ENCODE assay signal across 8 cellular contexts in genomic region chr1:43704838-43705237, GRCh38. TPM values are rescaled to one million over a fixed set of nuclear protein-coding genes. Genes with fewer than 3 reads are reported as not detected.
DNase-seq lines count a peak whose midpoint lies in the region; ATAC-seq and TF ChIP-seq lines count a peak whose summit lies in the region.

No MANE protein-coding gene starts in this region.

- H3K4me1 ChIP-seq in colonic mucosa = no peaks in the 10 kb centered on the region

- TF ChIP-seq CTCF in activated B cell treated with CpG ODN at 0.5 μM for 24 hours (IDR thresholded peaks at IDR 0.05) = no peak
- no peak for TF ChIP-seq CTCF in colonic mucosa (IDR thresholded peaks at IDR 0.05)

- H3K27ac Mint-ChIP-seq in activated B cell treated with CpG ODN at 0.5 μM for 24 hours = peak overlapping the region; percentile 56

- CTCF ChIA-PET in activated B cell treated with CpG ODN at 0.5 μM for 24 hours (lab: Charles Lee) = interaction anchor here (1.4 kb wide), 2 partner anchors 230 kb away, joined by 4 read pairs; no protein-coding TSS in a partner anchor

- no peak for ATAC-seq in activated B cell treated with CpG ODN at 0.5 μM for 24 hours (ENCODE audit: low read depth)
- no peak for ATAC-seq in HG03442 (IDR thresholded peaks at IDR 0.05; ENCODE audit: unreplicated experiment)

- H3K9me3 ChIP-seq in colonic mucosa = no peaks in the 10 kb centered on the region

- H3K4me1 Mint-ChIP-seq in activated B cell treated with CpG ODN at 0.5 μM for 24 hours = peaks cover 33% of the 10 kb centered on the region

- DNase-seq in DMS53 (lab: John Stamatoyannopoulos, UW) = peak; percentile 29
- DNase-seq in DMS53 treated with DMSO at 0.1 percent for 48 hours (lab: John Stamatoyannopoulos, UW; ENCODE audit: unreplicated experiment) = no peak
- DNase-seq in HCEC 1CT = peak; percentile 18
- no peak for DNase-seq in activated B cell treated with CpG ODN at 0.5 μM for 24 hours
- peak; percentile 56 for DNase-seq in medulla oblongata (ENCODE audit: extremely low spot score)
- no peak for DNase-seq in colonic mucosa
- no peak for DNase-seq in cortex of kidney (lab: John Stamatoyannopoulos, UW)

- no peaks in the 10 kb centered on the region for H3K9me3 Mint-ChIP-seq in activated B cell treated with CpG ODN at 0.5 μM for 24 hours

- no peaks in the 10 kb centered on the region for H3K27me3 Mint-ChIP-seq in activated B cell treated with CpG ODN at 0.5 μM for 24 hours

- H3K9ac ChIP-seq in colonic mucosa (ENCODE audit: low read depth in 2 of 2, low read length in 2 of 2) = no peak overlapping the region

- H3K27me3 ChIP-seq in colonic mucosa = no peaks in the 10 kb centered on the region

- no peak overlapping the region for H3K4me3 Mint-ChIP-seq in activated B cell treated with CpG ODN at 0.5 μM for 24 hours

- H3K36me3 Mint-ChIP-seq in activated B cell treated with CpG ODN at 0.5 μM for 24 hours (ENCODE audit: low read depth) = peaks cover 52% of the 10 kb centered on the region

- peaks cover 13% of the 10 kb centered on the region for H3K36me3 ChIP-seq in colonic mucosa

- intact Hi-C loops in activated B cell treated with CpG ODN at 0.5 μM for 24 hours (cut with micrococcal nuclease) (loop anchor here (5.0 to 10.0 kb wide), 4 partner anchors 480 to 967 kb away; partner anchors contain the start of genes ARMH1, CFAP57, DMAP1 and EBNA1BP2), colonic mucosa (cut with DNase I) (no loop called here)

- POLR2A ChIA-PET in activated B cell treated with CpG ODN at 0.5 μM for 24 hours (lab: Charles Lee) = no interaction called here

- no peak overlapping the region for H3K27ac ChIP-seq in colonic mucosa

- no peak overlapping the region for H3K4me3 ChIP-seq in colonic mucosa

RNA-seq across cellular contexts. Expression of gene ST3GAL3, which starts 2.5 kb away (rescaled TPM):
- total RNA-seq in activated B cell treated with CpG ODN at 0.5 μM for 24 hours (23.3 and 24.3 TPM in 2 replicates), colonic mucosa (1 to 10 TPM; 5.1 to 6.0 TPM)

RNA-seq across cellular contexts. Expression of gene KDM4A, which starts 54.9 kb away (rescaled TPM):
- total RNA-seq in activated B cell treated with CpG ODN at 0.5 μM for 24 hours (48.3 and 49.3 TPM in 2 replicates), colonic mucosa (10 to 100 TPM; 57.0 to 62.4 TPM)

Comparison
In these comparisons a context has a peak if more than half of its experiments do, and no peak if none do; other contexts are left out.
1. DNase-seq: peak in DMS53 (single experiment), HCEC 1CT (single experiment) and medulla oblongata (single experiment); none in DMS53 treated with DMSO at 0.1 percent for 48 hours (single experiment), activated B cell treated with CpG ODN at 0.5 μM for 24 hours (single experiment), colonic mucosa (single experiment) and cortex of kidney (single experiment).